11 cellular contexts compared by ENCODE assay signal in genomic region chr2:60710707-60711106, GRCh38. TPM values are rescaled to one million over a fixed set of nuclear protein-coding genes. Genes with fewer than 3 reads are reported as not detected.
DNase-seq lines count a peak whose midpoint lies in the region; ATAC-seq, FAIRE-seq and TF ChIP-seq lines count a peak whose summit lies in the region.
"Had no signal": no experiment of that assay in that cellular context is flagged by ENCODE, and none has a peak within 500 bp of the region (broad histone marks: within the 10 kb centered on the region; RNA-seq: fewer than 3 reads in every experiment).

No MANE protein-coding gene starts in this region.

- H3K4me1 ChIP-seq in right atrium auricular region (no peaks in the 10 kb centered on the region), mesenchymal stem cell (ENCODE audit: control insufficient read depth, insufficient read depth, low read depth, low read length) (no peaks in the 10 kb centered on the region), small intestine (ENCODE audit: control insufficient read depth in 2 of 2, insufficient read depth in 1 of 2, low read depth in 1 of 2, low read length in 1 of 2) (no peaks in the 10 kb centered on the region), OCI-LY7 (ENCODE audit: insufficient read depth, low read length, poor library complexity, severe bottlenecking) (no peaks in the 10 kb centered on the region)

- H4K20me1 ChIP-seq in OCI-LY7 (ENCODE audit: insufficient read depth, low read length): no peaks in the 10 kb centered on the region

- no peaks in the 10 kb centered on the region for H3K79me1 ChIP-seq in mesenchymal stem cell (replicated peaks; ENCODE audit: low read length, poor library complexity, severe bottlenecking)

- H3K79me2 ChIP-seq in OCI-LY7 (ENCODE audit: insufficient read depth, low read depth, low read length): no peaks in the 10 kb centered on the region

- no peak overlapping the region for H2AK5ac ChIP-seq in mesenchymal stem cell (ENCODE audit: low read length, severe bottlenecking)

- H3K9me3 ChIP-seq in right atrium auricular region (no peaks in the 10 kb centered on the region), mesenchymal stem cell (ENCODE audit: control insufficient read depth, low read length) (no peaks in the 10 kb centered on the region), small intestine (ENCODE audit: control insufficient read depth, low read depth) (no peaks in the 10 kb centered on the region), OCI-LY7 (ENCODE audit: low read length) (no peaks in the 10 kb centered on the region)

- H3K4me3 Mint-ChIP-seq in endothelial cell (ENCODE audit: unreplicated experiment): no peak overlapping the region

- no peak overlapping the region for H4K8ac ChIP-seq in mesenchymal stem cell (ENCODE audit: low read length)

- H2BK120ac ChIP-seq in mesenchymal stem cell (ENCODE audit: low read depth, low read length): no peak overlapping the region

- TF ChIP-seq CTCF in right atrium auricular region (IDR thresholded peaks at IDR 0.05): no peak
- TF ChIP-seq CTCF in endothelial cell (IDR thresholded peaks at IDR 0.05; ENCODE audit: unreplicated experiment): no peak
- no peak for TF ChIP-seq CTCF in GM13976 (IDR thresholded peaks at IDR 0.05; ENCODE audit: borderline replicate concordance, control extremely low read depth, extremely low read depth, insufficient read depth, missing control alignments)
- no peak for TF ChIP-seq CTCF in OCI-LY7 (conservative IDR thresholded peaks at IDR 0.05; ENCODE audit: low read length)

- no peak overlapping the region for H3K18ac ChIP-seq in mesenchymal stem cell (ENCODE audit: low read depth in 1 of 2, low read length in 2 of 2)

- ATAC-seq in Right ventricle myocardium superior (ENCODE audit: poor library complexity): peak; percentile 52

- POLR2A ChIA-PET in OCI-LY7 (lab: Charles Lee): interaction anchor here (0.5 to 1.2 kb wide), 4 partner anchors 45 to 895 kb away, joined by 3 to 4 read pairs (median 4); partner anchors contain the start of gene PAPOLG

- H2AFZ ChIP-seq in mesenchymal stem cell (ENCODE audit: low read depth, low read length) (no peak overlapping the region), OCI-LY7 (ENCODE audit: low read length) (no peak overlapping the region)

- no TSS peak for BruUV-seq in OCI-LY7 (replicated peaks; lab: Mats Ljungman, UMichigan)

- 68% methylated on average over 4 of the region's 4 CpGs for WGBS in mesenchymal stem cell
- 63 to 84% (median 75%) methylated on average over 4 of the region's 4 CpGs for WGBS in small intestine, 3 donors

- H3K27me3 Mint-ChIP-seq in endothelial cell (ENCODE audit: unreplicated experiment): no peaks in the 10 kb centered on the region

- DNase-seq in Right ventricle myocardium superior (peak; percentile 53), right atrium auricular region (ENCODE audit: low spot score) (no peak), endothelial cell (ENCODE audit: low spot score) (peak; percentile 6), mesenchymal stem cell (no peak), small intestine (no peak), GM13976 (ENCODE audit: low spot score) (no peak), GM12891 (ENCODE audit: insufficient read length, low spot score) (no peak), OCI-LY7 (ENCODE audit: low spot score) (no peak)
- DNase-seq: ACHN, NCI-H524, T-helper 2 cell had no signal

- H2BK12ac ChIP-seq in mesenchymal stem cell (ENCODE audit: low read length in 2 of 2): no peak overlapping the region

- H3K4me1 Mint-ChIP-seq in endothelial cell (ENCODE audit: unreplicated experiment): no peaks in the 10 kb centered on the region

- H3K23ac ChIP-seq in mesenchymal stem cell (ENCODE audit: low read length in 2 of 2): no peak overlapping the region

- H3K14ac ChIP-seq in mesenchymal stem cell (ENCODE audit: low read length in 2 of 2): peak overlapping the region in 1 of 2 experiments; percentile 75

- no peak overlapping the region for H3K4me3 ChIP-seq in right atrium auricular region
- H3K4me3 ChIP-seq in mesenchymal stem cell (ENCODE audit: insufficient read depth in 1 of 2, low read depth in 1 of 2, low read length in 2 of 2): no peak overlapping the region
- no peak overlapping the region for H3K4me3 ChIP-seq in small intestine (ENCODE audit: low read depth in 1 of 2, low read length in 2 of 2)
- no peak overlapping the region for H3K4me3 ChIP-seq in OCI-LY7 (ENCODE audit: low read depth, low read length, poor library complexity, severe bottlenecking)

- no peaks in the 10 kb centered on the region for H3K9me2 ChIP-seq in OCI-LY7 (ENCODE audit: insufficient read depth, low read length)

- H3K4ac ChIP-seq in mesenchymal stem cell (ENCODE audit: low read depth in 1 of 2, low read length in 2 of 2): no peak overlapping the region

- peak overlapping the region; percentile 51 for H3K9ac ChIP-seq in mesenchymal stem cell (ENCODE audit: low read length)

- no peak overlapping the region for H2BK15ac ChIP-seq in mesenchymal stem cell (ENCODE audit: low read depth, poor library complexity, severe bottlenecking)

- CTCF ChIA-PET in OCI-LY7 (lab: Charles Lee; ENCODE audit: unreplicated experiment): no interaction called here

- no peaks in the 10 kb centered on the region for H3K9me3 Mint-ChIP-seq in endothelial cell (ENCODE audit: unreplicated experiment)

- no peak overlapping the region for H4K91ac ChIP-seq in mesenchymal stem cell (ENCODE audit: low read length)

- in situ Hi-C loops in GM13976 (cut with MboI; ENCODE audit: low sequenced_read_pairs, unreplicated experiment): loop anchor here (5.0 kb wide), 1 partner anchor 287 kb away; no protein-coding TSS in a partner anchor

- H3K27ac Mint-ChIP-seq in endothelial cell (ENCODE audit: unreplicated experiment): no peak overlapping the region

- H3K27me3 ChIP-seq in right atrium auricular region (no peaks in the 10 kb centered on the region), mesenchymal stem cell (ENCODE audit: control insufficient read depth in 1 of 2, insufficient read depth in 1 of 2, low read length in 2 of 2) (no peaks in the 10 kb centered on the region), small intestine (ENCODE audit: control insufficient read depth in 2 of 2, insufficient read depth in 2 of 2, low read length in 2 of 2) (no peaks in the 10 kb centered on the region)

- intact Hi-C loops in Right ventricle myocardium superior (cut with DNase I) (no loop called here), OCI-LY7 (cut with micrococcal nuclease; ENCODE audit: unreplicated experiment) (no loop called here)

- H3K27ac ChIP-seq in right atrium auricular region: no peak overlapping the region
- no peak overlapping the region for H3K27ac ChIP-seq in mesenchymal stem cell (ENCODE audit: low read length, poor library complexity, severe bottlenecking)
- peak overlapping the region in 1 of 2 donors; percentile 29 for H3K27ac ChIP-seq in small intestine (ENCODE audit: low read depth in 1 of 2, low read length in 1 of 2)
- H3K27ac ChIP-seq in OCI-LY7 (ENCODE audit: low read depth, low read length, poor library complexity, severe bottlenecking): no peak overlapping the region

- no peak overlapping the region for H2BK5ac ChIP-seq in mesenchymal stem cell (ENCODE audit: low read depth, low read length, poor library complexity, severe bottlenecking)

- H3K4me2 ChIP-seq in mesenchymal stem cell (ENCODE audit: low read length, poor library complexity, severe bottlenecking): no peak overlapping the region
- no peak overlapping the region for H3K4me2 ChIP-seq in OCI-LY7 (ENCODE audit: low read length)

- H3K36me3 Mint-ChIP-seq in endothelial cell (ENCODE audit: low read depth, unreplicated experiment): no peaks in the 10 kb centered on the region

- no peak for FAIRE-seq in small intestine (lab: Jason Lieb, UNC)
- FAIRE-seq in GM12891 (lab: Jason Lieb, UNC): no peak

- H3K36me3 ChIP-seq in right atrium auricular region (no peaks in the 10 kb centered on the region), mesenchymal stem cell (ENCODE audit: control insufficient read depth in 1 of 2, insufficient read depth in 2 of 2, low read depth in 1 of 2, low read length in 2 of 2) (no peaks in the 10 kb centered on the region), small intestine (ENCODE audit: control insufficient read depth in 2 of 2, insufficient read depth in 2 of 2, low read length in 2 of 2) (no peaks in the 10 kb centered on the region), OCI-LY7 (ENCODE audit: insufficient read depth, low read length) (no peaks in the 10 kb centered on the region)

- TF ChIP-seq POLR2A in GM12891 (IDR thresholded peaks at IDR 0.05; ENCODE audit: low read depth, low read length): no peak

TF ChIP-seq in GM12891, 5 proteins besides CTCF, POLR2A, EP300 and RAD21:
- TF ChIP-seq SPI1 (IDR thresholded peaks at IDR 0.05; ENCODE audit: low read depth, low read length): no peak
- TF ChIP-seq POU2F2 (IDR thresholded peaks at IDR 0.05; ENCODE audit: low read depth, low read length): no peak

RNA-seq across cellular contexts. Expression of gene PAPOLG, which starts 45.4 kb away (rescaled TPM):
- total RNA-seq in Right ventricle myocardium superior (6.6 TPM), right atrium auricular region (10 to 100 TPM in 1 of 2 donors, 1 to 10 TPM in 1; 9.4 to 10.6 TPM), endothelial cell (ENCODE audit: unreplicated experiment) (19.5 TPM), OCI-LY7 (2022) (14.6 and 21.9 TPM in 2 replicates)
- polyA plus RNA-seq in mesenchymal stem cell (2013, experiment 1 of 2): 5.6 TPM
- 5.3 TPM for polyA plus RNA-seq in mesenchymal stem cell (2013, experiment 2 of 2)
- polyA plus RNA-seq in small intestine: 1 to 10 TPM; 2.7 to 3.8 (median 3.5) TPM
- 3.0 TPM for polyA plus RNA-seq in GM12891 (2012; ENCODE audit: low read depth, missing spikeins)
- 9.6 and 15.0 TPM in 2 replicates for total RNA-seq in OCI-LY7 (2014; rRNA removed; shearing (Covaris generic))

Comparison
In these comparisons a context has a peak if more than half of its experiments do, and no peak if none do; other contexts are left out.
1. DNase-seq: peak in Right ventricle myocardium superior (single experiment) and endothelial cell (single experiment); none in right atrium auricular region (single experiment), mesenchymal stem cell (single experiment), small intestine (single experiment), GM13976 (single experiment), GM12891 (single experiment) and OCI-LY7 (single experiment).